In the genomic region with DNA sequence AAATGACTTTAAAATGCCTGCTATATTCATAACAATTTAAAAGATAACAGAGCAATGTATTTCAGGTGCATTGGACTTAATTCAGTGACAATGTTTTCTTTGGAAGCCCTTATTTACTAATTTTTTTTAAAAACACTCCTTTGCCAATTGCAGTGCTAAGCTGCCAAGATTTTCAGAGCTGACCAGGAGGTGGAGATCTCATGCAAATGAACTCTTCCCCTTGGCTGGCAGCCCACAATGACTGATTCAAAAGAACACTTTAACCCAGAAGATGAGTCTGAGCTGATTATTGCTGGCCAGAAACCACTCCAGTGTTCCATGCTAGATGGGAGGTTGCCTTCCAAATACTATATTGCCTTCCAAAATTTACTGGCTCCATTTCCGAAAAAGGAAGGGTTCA, we compare ENCODE assay signal across 8 cellular contexts.
A peak's percentile ranks its signal among the peaks of the same experiment; 100 is the strongest.
DNase-seq lines count a peak whose midpoint lies in the region; ATAC-seq and TF ChIP-seq lines count a peak whose summit lies in the region.

No MANE protein-coding gene starts in this region.

- no peaks in the 10 kb centered on the region for H3K27me3 ChIP-seq in breast epithelium

- no peak overlapping the region for H3K4me3 Mint-ChIP-seq in osteocyte (ENCODE audit: unreplicated experiment)

- H3K36me3 Mint-ChIP-seq in osteocyte (ENCODE audit: unreplicated experiment) = no peaks in the 10 kb centered on the region

- TF ChIP-seq POLR2A in breast epithelium (IDR thresholded peaks at IDR 0.05) = no peak

- intact Hi-C loops in breast epithelium (cut with DNase I; ENCODE audit: low total_unique reads) = loop anchor here (5.0 kb wide), 1 partner anchor 1444 kb away; no protein-coding TSS in a partner anchor

- no peak overlapping the region for H3K27ac ChIP-seq in breast epithelium

- H3K4me3 ChIP-seq in breast epithelium = no peak overlapping the region

- no peaks in the 10 kb centered on the region for H3K4me1 Mint-ChIP-seq in osteocyte (ENCODE audit: unreplicated experiment)

- DNase-seq in D341Med (ENCODE audit: low spot score) (peak; percentile 35), NCI-H2029 (lab: John Stamatoyannopoulos, UW) (peak; percentile 59), breast epithelium (ENCODE audit: low spot score in 2 of 2) (peak; percentile 45 to 59), left lobe of liver (ENCODE audit: low spot score) (peak; percentile 88), osteocyte (ENCODE audit: extremely low spot score, unreplicated experiment) (no peak), 8988T (no peak)

- no peaks in the 10 kb centered on the region for H3K9me3 Mint-ChIP-seq in osteocyte (ENCODE audit: unreplicated experiment)

- no peaks in the 10 kb centered on the region for H3K36me3 ChIP-seq in breast epithelium

- H3K9me3 ChIP-seq in breast epithelium = no peaks in the 10 kb centered on the region

- peaks cover 11% of the 10 kb centered on the region for H3K27me3 Mint-ChIP-seq in osteocyte (ENCODE audit: unreplicated experiment)

- TF ChIP-seq CTCF in breast epithelium (IDR thresholded peaks at IDR 0.05) (no peak), osteocyte (IDR thresholded peaks at IDR 0.05) (no peak)

- no peak overlapping the region for H3K27ac Mint-ChIP-seq in osteocyte (ENCODE audit: unreplicated experiment)

- ATAC-seq in left lobe of liver = peak; percentile 100
- no peak for ATAC-seq in HG03469 (IDR thresholded peaks at IDR 0.05; ENCODE audit: unreplicated experiment)
- ATAC-seq in HG03039 (IDR thresholded peaks at IDR 0.05; ENCODE audit: unreplicated experiment) = no peak

- H3K4me1 ChIP-seq in breast epithelium = no peaks in the 10 kb centered on the region

Comparison
In these comparisons a context has a peak if more than half of its experiments do, and no peak if none do; other contexts are left out.
1. DNase-seq: peak in D341Med (single experiment), NCI-H2029 (single experiment), breast epithelium (2 of 2) and left lobe of liver (single experiment); none in osteocyte (single experiment) and 8988T (single experiment).